2 cellular contexts compared by ENCODE assay signal in the genomic region with DNA sequence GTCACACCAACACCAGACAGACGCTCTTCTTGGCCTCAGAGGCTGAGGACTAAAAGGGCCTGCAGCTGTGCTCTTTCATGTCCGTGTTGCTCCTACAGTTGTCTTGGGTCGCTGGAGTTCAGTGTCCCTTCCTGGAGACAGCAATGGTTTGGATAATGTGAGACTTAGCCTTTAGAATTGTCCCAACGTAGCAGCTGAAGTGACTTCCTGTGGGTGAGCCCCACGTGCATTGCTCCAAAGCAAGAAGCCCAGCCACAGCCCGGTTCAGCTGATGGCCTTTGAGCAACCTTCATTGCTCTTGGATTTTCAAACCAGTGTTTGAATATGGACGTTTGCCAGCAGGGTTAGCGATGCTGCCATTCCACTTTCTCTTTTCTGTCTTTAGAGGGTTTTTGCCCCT.
TF ChIP-seq lines count a peak whose summit lies in the region.

No MANE protein-coding gene starts in this region.

TF ChIP-seq in liver, 16 proteins besides CTCF, POLR2A, EP300 and RAD21:
- TF ChIP-seq EGR1 (IDR thresholded peaks at IDR 0.05; ENCODE audit: low read depth in 2 of 2) = no peak
- TF ChIP-seq SP1 (IDR thresholded peaks at IDR 0.05) = peak; percentile 10
- no peak for TF ChIP-seq FOXA2 (IDR thresholded peaks at IDR 0.05)
- TF ChIP-seq RXRA (IDR thresholded peaks at IDR 0.05) = peak in 1 of 2 donors; percentile 23
- TF ChIP-seq NR2F2 (IDR thresholded peaks at IDR 0.05) = peak; percentile 18

TF ChIP-seq in HepG2, 621 proteins besides CTCF, POLR2A, EP300 and RAD21:
- TF ChIP-seq SMAD1 (CRISPR knock-in tag; IDR thresholded peaks at IDR 0.05; ENCODE audit: borderline replicate concordance, low read depth) (no peak), ZNF180 (CRISPR knock-in tag; IDR thresholded peaks at IDR 0.05; ENCODE audit: borderline replicate concordance, low read depth) (no peak), BRCA1 (CRISPR knock-in tag; IDR thresholded peaks at IDR 0.05) (no peak), ZNF766 (CRISPR knock-in tag; IDR thresholded peaks at IDR 0.05; ENCODE audit: borderline replicate concordance) (no peak), ZNF460 (CRISPR knock-in tag; IDR thresholded peaks at IDR 0.05; ENCODE audit: borderline replicate concordance) (no peak), ZNF205 (CRISPR knock-in tag; IDR thresholded peaks at IDR 0.05) (no peak), SRY (CRISPR knock-in tag; IDR thresholded peaks at IDR 0.05) (no peak), ZNF232 (CRISPR knock-in tag; IDR thresholded peaks at IDR 0.05; ENCODE audit: borderline replicate concordance) (no peak), TAF1 (CRISPR knock-in tag; IDR thresholded peaks at IDR 0.05) (no peak), JUND (CRISPR knock-in tag; IDR thresholded peaks at IDR 0.05) (no peak), SETDB1 (CRISPR knock-in tag; IDR thresholded peaks at IDR 0.05; ENCODE audit: borderline replicate concordance) (no peak), MAF1 (CRISPR knock-in tag; IDR thresholded peaks at IDR 0.05; ENCODE audit: borderline replicate concordance) (no peak), ZNF703 (CRISPR knock-in tag; IDR thresholded peaks at IDR 0.05; ENCODE audit: borderline replicate concordance) (no peak)
- TF ChIP-seq, protein P1, sequence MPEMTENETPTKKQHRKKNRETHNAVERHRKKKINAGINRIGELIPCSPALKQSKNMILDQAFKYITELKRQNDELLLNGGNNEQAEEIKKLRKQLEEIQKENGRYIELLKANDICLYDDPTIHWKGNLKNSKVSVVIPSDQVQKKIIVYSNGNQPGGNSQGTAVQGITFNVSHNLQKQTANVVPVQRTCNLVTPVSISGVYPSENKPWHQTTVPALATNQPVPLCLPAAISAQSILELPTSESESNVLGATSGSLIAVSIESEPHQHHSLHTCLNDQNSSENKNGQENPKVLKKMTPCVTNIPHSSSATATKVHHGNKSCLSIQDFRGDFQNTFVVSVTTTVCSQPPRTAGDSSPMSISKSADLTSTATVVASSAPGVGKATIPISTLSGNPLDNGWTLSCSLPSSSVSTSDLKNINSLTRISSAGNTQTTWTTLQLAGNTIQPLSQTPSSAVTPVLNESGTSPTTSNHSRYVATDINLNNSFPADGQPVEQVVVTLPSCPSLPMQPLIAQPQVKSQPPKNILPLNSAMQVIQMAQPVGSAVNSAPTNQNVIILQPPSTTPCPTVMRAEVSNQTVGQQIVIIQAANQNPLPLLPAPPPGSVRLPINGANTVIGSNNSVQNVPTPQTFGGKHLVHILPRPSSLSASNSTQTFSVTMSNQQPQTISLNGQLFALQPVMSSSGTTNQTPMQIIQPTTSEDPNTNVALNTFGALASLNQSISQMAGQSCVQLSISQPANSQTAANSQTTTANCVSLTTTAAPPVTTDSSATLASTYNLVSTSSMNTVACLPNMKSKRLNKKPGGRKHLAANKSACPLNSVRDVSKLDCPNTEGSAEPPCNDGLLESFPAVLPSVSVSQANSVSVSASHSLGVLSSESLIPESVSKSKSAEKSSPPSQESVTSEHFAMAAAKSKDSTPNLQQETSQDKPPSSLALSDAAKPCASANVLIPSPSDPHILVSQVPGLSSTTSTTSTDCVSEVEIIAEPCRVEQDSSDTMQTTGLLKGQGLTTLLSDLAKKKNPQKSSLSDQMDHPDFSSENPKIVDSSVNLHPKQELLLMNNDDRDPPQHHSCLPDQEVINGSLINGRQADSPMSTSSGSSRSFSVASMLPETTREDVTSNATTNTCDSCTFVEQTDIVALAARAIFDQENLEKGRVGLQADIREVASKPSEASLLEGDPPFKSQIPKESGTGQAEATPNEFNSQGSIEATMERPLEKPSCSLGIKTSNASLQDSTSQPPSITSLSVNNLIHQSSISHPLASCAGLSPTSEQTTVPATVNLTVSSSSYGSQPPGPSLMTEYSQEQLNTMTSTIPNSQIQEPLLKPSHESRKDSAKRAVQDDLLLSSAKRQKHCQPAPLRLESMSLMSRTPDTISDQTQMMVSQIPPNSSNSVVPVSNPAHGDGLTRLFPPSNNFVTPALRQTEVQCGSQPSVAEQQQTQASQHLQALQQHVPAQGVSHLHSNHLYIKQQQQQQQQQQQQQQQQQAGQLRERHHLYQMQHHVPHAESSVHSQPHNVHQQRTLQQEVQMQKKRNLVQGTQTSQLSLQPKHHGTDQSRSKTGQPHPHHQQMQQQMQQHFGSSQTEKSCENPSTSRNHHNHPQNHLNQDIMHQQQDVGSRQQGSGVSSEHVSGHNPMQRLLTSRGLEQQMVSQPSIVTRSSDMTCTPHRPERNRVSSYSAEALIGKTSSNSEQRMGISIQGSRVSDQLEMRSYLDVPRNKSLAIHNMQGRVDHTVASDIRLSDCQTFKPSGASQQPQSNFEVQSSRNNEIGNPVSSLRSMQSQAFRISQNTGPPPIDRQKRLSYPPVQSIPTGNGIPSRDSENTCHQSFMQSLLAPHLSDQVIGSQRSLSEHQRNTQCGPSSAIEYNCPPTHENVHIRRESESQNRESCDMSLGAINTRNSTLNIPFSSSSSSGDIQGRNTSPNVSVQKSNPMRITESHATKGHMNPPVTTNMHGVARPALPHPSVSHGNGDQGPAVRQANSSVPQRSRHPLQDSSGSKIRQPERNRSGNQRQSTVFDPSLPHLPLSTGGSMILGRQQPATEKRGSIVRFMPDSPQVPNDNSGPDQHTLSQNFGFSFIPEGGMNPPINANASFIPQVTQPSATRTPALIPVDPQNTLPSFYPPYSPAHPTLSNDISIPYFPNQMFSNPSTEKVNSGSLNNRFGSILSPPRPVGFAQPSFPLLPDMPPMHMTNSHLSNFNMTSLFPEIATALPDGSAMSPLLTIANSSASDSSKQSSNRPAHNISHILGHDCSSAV (CRISPR knock-in tag; IDR thresholded peaks at IDR 0.05; ENCODE audit: borderline replicate concordance) = no peak
TF ChIP-seq in HepG2: peak in this region for 0.
